Comparison of ENCODE assay signal across 17 cellular contexts in the genomic region with DNA sequence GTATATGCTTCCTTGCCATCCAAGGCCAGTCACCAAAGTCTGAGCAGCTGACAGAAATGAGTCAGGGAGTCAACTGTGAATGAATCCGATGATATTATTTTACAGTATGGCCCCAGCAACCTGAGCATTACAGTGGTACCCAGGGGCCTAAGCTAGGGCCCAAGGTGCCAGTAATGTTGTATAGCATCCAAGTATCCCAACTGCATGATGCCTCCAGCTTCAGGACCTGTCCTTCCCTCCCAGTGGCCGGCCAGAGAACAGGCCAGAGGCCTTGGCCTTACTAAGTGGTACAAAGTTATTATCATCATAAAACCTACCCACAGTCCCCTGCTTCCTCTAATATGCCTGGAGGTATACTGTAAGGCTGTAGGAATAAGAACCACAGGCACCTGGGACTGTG.
DNase-seq lines count a peak whose midpoint lies in the region; ATAC-seq, FAIRE-seq and TF ChIP-seq lines count a peak whose summit lies in the region.
"Had no signal": no experiment of that assay in that cellular context is flagged by ENCODE, and none has a peak within 500 bp of the region (broad histone marks: within the 10 kb centered on the region; RNA-seq: fewer than 3 reads in every experiment).

No MANE protein-coding gene starts in this region.

- H3K36me3 Mint-ChIP-seq in WTC11: peaks cover 47% of the 10 kb centered on the region

- peak; percentile 7 for DNase-seq in EH (ENCODE audit: low read depth)
- no peak for DNase-seq in WTC11 (ENCODE audit: low spot score)
- DNase-seq in HepG2 (ENCODE audit: low spot score): no peak
- DNase-seq in retina: no peak
- DNase-seq in NCI-H1092 treated with DMSO at 0.1 percent for 48 hours (lab: John Stamatoyannopoulos, UW): no peak
- no peak for DNase-seq in NCI-H2029 (lab: John Stamatoyannopoulos, UW)
- DNase-seq: ACHN, Caco-2, DMS153, H7, NCI-H1436 treated with DMSO at 0.1 percent for 48 hours, NCI-H524, Peyer's patch had no signal

- no peak overlapping the region for H3K4me3 ChIP-seq in HepG2 (replicated peaks in 1 of 3; ENCODE audit: insufficient read depth in 1 of 3, low read depth in 2 of 3, low read length in 3 of 3)
- H3K4me3 ChIP-seq: Peyer's patch had no signal

- intact Hi-C loops in HepG2 (cut with micrococcal nuclease; ENCODE audit: unreplicated experiment): no loop called here

- WGBS in HepG2 (ENCODE audit: low lambda C conversion rate): 97% methylated on average over 2 of the region's 2 CpGs

- H3K79me2 ChIP-seq in HepG2 (ENCODE audit: insufficient read depth, low read length): no peaks in the 10 kb centered on the region

- no peak for TF ChIP-seq RAD21 in HepG2 (CRISPR knock-in tag; IDR thresholded peaks at IDR 0.05)

- no peaks in the 10 kb centered on the region for H3K4me1 ChIP-seq in HepG2 (ENCODE audit: insufficient read depth, low read length)
- H3K4me1 ChIP-seq: Caco-2, Peyer's patch had no signal

- TF ChIP-seq POLR2A in HepG2 (IDR thresholded peaks at IDR 0.05; ENCODE audit: insufficient read depth in 1 of 2, low read depth in 2 of 2, low read length in 2 of 2): no peak

- peaks cover 11% of the 10 kb centered on the region for H3K4me1 Mint-ChIP-seq in WTC11

- H3K27me3 Mint-ChIP-seq in WTC11 (ENCODE audit: low read depth): no peaks in the 10 kb centered on the region

- H3K27ac ChIP-seq in 22Rv1 (0 out of 2 replicates have a peak overlapping the region, but pooled peaks have one; percentile 12), HepG2 (ENCODE audit: extremely low read length, insufficient read depth, low read length) (no peak overlapping the region)
- H3K27ac ChIP-seq: KMS-11, Peyer's patch had no signal

- no peak overlapping the region for H2AFZ ChIP-seq in HepG2 (ENCODE audit: low read length)

- in situ Hi-C loops in HepG2 (cut with HindIII; ENCODE audit: extremely low pct_ligation_motif_present, low pct_unique_long_range_greater_than_20kb): no loop called here

- POLR2A ChIA-PET in WTC11 (lab: Charles Lee): no interaction called here
- POLR2A ChIA-PET in HepG2 (lab: Yijun Ruan, JAX): no interaction called here

- TF ChIP-seq EP300 in HepG2 (IDR thresholded peaks at IDR 0.05; ENCODE audit: low read depth in 2 of 2, low read length in 2 of 2) (no peak), HepG2 (CRISPR knock-in tag; IDR thresholded peaks at IDR 0.05; ENCODE audit: borderline replicate concordance) (no peak)

- H4K20me1 ChIP-seq in HepG2 (ENCODE audit: insufficient read depth, low read length): no peaks in the 10 kb centered on the region

- ATAC-seq in WTC11 (no peak), HepG2 (peak; percentile 52; the same call in 2 of the 3 replicates), GM19328 (IDR thresholded peaks at IDR 0.05; ENCODE audit: unreplicated experiment) (no peak)
- ATAC-seq: Right ventricle myocardium inferior had no signal

- peaks cover 15 to 56% of the 10 kb centered on the region in 2 experiments for H3K36me3 ChIP-seq in HepG2 (replicated peaks in 1 of 2; ENCODE audit: control insufficient read depth in 1 of 2, insufficient read depth in 2 of 2, low read length in 2 of 2)

- no peaks in the 10 kb centered on the region for H3K27me3 ChIP-seq in HepG2 (ENCODE audit: control insufficient read depth in 1 of 2, insufficient read depth in 2 of 2, low read length in 2 of 2)
- H3K27me3 ChIP-seq: Peyer's patch had no signal

- no peaks in the 10 kb centered on the region for H3K9me3 ChIP-seq in HepG2 (ENCODE audit: low read length)
- H3K9me3 ChIP-seq: Peyer's patch had no signal

- H3K9ac ChIP-seq in HepG2 (ENCODE audit: insufficient read depth, low read depth, low read length): no peak overlapping the region
- H3K9ac ChIP-seq: KMS-11 had no signal

- no peak overlapping the region for H3K4me3 Mint-ChIP-seq in WTC11

- H3K4me2 ChIP-seq in HepG2 (ENCODE audit: low read depth, low read length): no peak overlapping the region
- H3K4me2 ChIP-seq: KMS-11 had no signal

- no peaks in the 10 kb centered on the region for H3K9me3 Mint-ChIP-seq in WTC11

- no peak for FAIRE-seq in HepG2 (lab: Jason Lieb, UNC)

- no TSS peak for BruUV-seq in HepG2 (replicated peaks; lab: Mats Ljungman, UMichigan)

- TF ChIP-seq CTCF in 22Rv1 (IDR thresholded peaks at IDR 0.05) (no peak), WTC11 (IDR thresholded peaks at IDR 0.05) (no peak), HepG2 (CRISPR knock-in tag; IDR thresholded peaks at IDR 0.05) (no peak)

- H3K27ac Mint-ChIP-seq in WTC11: peak overlapping the region; percentile 27

- CTCF ChIA-PET in WTC11 (lab: Charles Lee): no interaction called here
- CTCF ChIA-PET in HepG2 (lab: Yijun Ruan, JAX; ENCODE audit: low intra/inter-chr PET ratio, low total read pairs): no interaction called here

TF ChIP-seq in WTC11, 78 proteins besides CTCF, POLR2A, EP300 and RAD21:
- no peak for TF ChIP-seq SOX15 (CRISPR knock-in tag; IDR thresholded peaks at IDR 0.05)

TF ChIP-seq in HepG2, 621 proteins besides CTCF, POLR2A, EP300 and RAD21:
- TF ChIP-seq RBM22 (optimal IDR thresholded peaks at IDR 0.05; ENCODE audit: low read length): peak; percentile 52
- TF ChIP-seq SIN3B (IDR thresholded peaks at IDR 0.05; ENCODE audit: low read length): no peak
TF ChIP-seq in HepG2: peak in this region for 1.
